In genomic region chr11:69126286-69126685, GRCh38 we compare ENCODE assay signal across 14 cellular contexts. TPM values are rescaled to one million over a fixed set of nuclear protein-coding genes. Genes with fewer than 3 reads are reported as not detected.
"Had no signal": no experiment of that assay in that cellular context is flagged by ENCODE, and none has a peak within 500 bp of the region (broad histone marks: within the 10 kb centered on the region; RNA-seq: fewer than 3 reads in every experiment).

No MANE protein-coding gene starts in this region.

- H3K9me3 ChIP-seq: ovary, uterus had no signal

- DNase-seq: activated CD8-positive, alpha-beta memory T cell treated with anti-CD3 and anti-CD28 coated beads, Interleukin-2, amount 50 U/mL, for 48 hours; activated CD8-positive, alpha-beta T cell treated with anti-CD3 and anti-CD28 coated beads, Interleukin-2, amount 10 ng/mL, durations not matched to agents 7 days and 5 days; effector memory CD8-positive, alpha-beta T cell; mesendoderm; stimulated activated CD4-positive, alpha-beta T cell treated with anti-CD3 and anti-CD28 coated beads, Interleukin-15, amount 100 ng/mL, for 24 hours; stimulated activated CD4-positive, alpha-beta T cell treated with anti-CD3 and anti-CD28 coated beads, Interleukin-4, amount 100 ng/mL, for 24 hours; T1000; uterus had no signal

- H3K4me1 ChIP-seq: uterus had no signal

- ATAC-seq: activated CD8-positive, alpha-beta T cell treated with anti-CD3 and anti-CD28 coated beads, Interleukin-2, amount 10 ng/mL, durations not matched to agents 7 days and 5 days; effector memory CD8-positive, alpha-beta T cell had no signal

- H3K4me3 Mint-ChIP-seq: activated CD8-positive, alpha-beta T cell treated with anti-CD3 and anti-CD28 coated beads, Interleukin-2, amount 10 ng/mL, durations not matched to agents 7 days and 5 days; activated naive CD4-positive, alpha-beta T cell treated with anti-CD3 and anti-CD28 coated beads, Interleukin-2, amount 10 ng/mL, durations not matched to agents 7 days and 5 days; effector memory CD8-positive, alpha-beta T cell had no signal

- H3K27ac Mint-ChIP-seq: activated CD8-positive, alpha-beta T cell treated with anti-CD3 and anti-CD28 coated beads, Interleukin-2, amount 10 ng/mL, durations not matched to agents 7 days and 5 days; activated naive CD4-positive, alpha-beta T cell treated with anti-CD3 and anti-CD28 coated beads, Interleukin-2, amount 10 ng/mL, durations not matched to agents 7 days and 5 days; activated T-helper 2 cell treated with anti-CD3 and anti-CD28 coated beads, Interferon-gamma antibody, Interleukin-2, Interleukin-4, amounts not matched to agents 10 μg/mL and 5 μg/mL and 100 μg/mL, durations not matched to agents 14 hours and 24 hours and 36 hours; effector memory CD8-positive, alpha-beta T cell had no signal

- H3K36me3 ChIP-seq: ovary, uterus had no signal

- H3K27me3 ChIP-seq: ovary, uterus had no signal

- H3K27ac ChIP-seq: ovary, uterus had no signal

- H3K27me3 Mint-ChIP-seq: activated naive CD4-positive, alpha-beta T cell treated with anti-CD3 and anti-CD28 coated beads, Interleukin-2, amount 10 ng/mL, durations not matched to agents 7 days and 5 days had no signal

- H3K4me3 ChIP-seq: ovary, uterus had no signal

RNA-seq across cellular contexts. Expression of gene SMIM38, which starts 29.4 kb away (rescaled TPM):
- total RNA-seq: epithelial cell of proximal tubule, left ventricle myocardium superior had no signal
- polyA plus RNA-seq: keratinocyte had no signal
